Comparison of ENCODE assay signal across 8 cellular contexts in genomic region chr5:139385061-139385889, GRCh38. TPM values are rescaled to one million over a fixed set of nuclear protein-coding genes. Genes with fewer than 3 reads are reported as not detected.
A peak's percentile ranks its signal among the peaks of the same experiment; 100 is the strongest.
DNase-seq lines count a peak whose midpoint lies in the region; ATAC-seq, FAIRE-seq and TF ChIP-seq lines count a peak whose summit lies in the region.

No MANE protein-coding gene starts in this region.

- peak in 4 of 6 experiments; percentile 16 to 48 (median 30) for TF ChIP-seq CTCF in esophagus squamous epithelium (IDR thresholded peaks at IDR 0.05)

- H3K27ac ChIP-seq in esophagus squamous epithelium (peak overlapping the region; percentile 73 to 87 (median 81)), thymus (ENCODE audit: low read depth) (peak overlapping the region; percentile 78)

- H3K27me3 Mint-ChIP-seq in activated CD8-positive, alpha-beta memory T cell treated with anti-CD3 and anti-CD28 coated beads, Interleukin-2, amount 10 ng/mL, durations not matched to agents 7 days and 5 days: no peaks in the 10 kb centered on the region

- peak overlapping the region; percentile 73 for H3K4me3 Mint-ChIP-seq in activated CD8-positive, alpha-beta memory T cell treated with anti-CD3 and anti-CD28 coated beads, Interleukin-2, amount 10 ng/mL, durations not matched to agents 7 days and 5 days

- no peaks in the 10 kb centered on the region for H3K9me3 Mint-ChIP-seq in activated CD8-positive, alpha-beta memory T cell treated with anti-CD3 and anti-CD28 coated beads, Interleukin-2, amount 10 ng/mL, durations not matched to agents 7 days and 5 days (ENCODE audit: low read depth)

- H3K4me3 ChIP-seq in esophagus squamous epithelium: peak overlapping the region; percentile 11 to 63 (median 33)
- H3K4me3 ChIP-seq in thymus (ENCODE audit: low read length): peak overlapping the region; percentile 57

- intact Hi-C loops in esophagus squamous epithelium (cut with DNase I): no loop called here

- WGBS in esophagus squamous epithelium, 2 donors: 13 to 17% methylated on average over 6 of the region's 7 CpGs
- WGBS in thymus: 9% methylated on average over 7 of the region's 7 CpGs

- DNase-seq in activated CD8-positive, alpha-beta memory T cell treated with anti-CD3 and anti-CD28 coated beads, Interleukin-2, amount 10 ng/mL, durations not matched to agents 7 days and 5 days: peak; percentile 60
- DNase-seq in activated CD8-positive, alpha-beta memory T cell treated with anti-CD3 and anti-CD28 coated beads, Interleukin-2, amount 50 U/mL, for 4 hours: no peak
- DNase-seq in esophagus squamous epithelium (lab: John Stamatoyannopoulos, UW) (no peak), NCI-H1930 (lab: John Stamatoyannopoulos, UW) (no peak), H54 (ENCODE audit: insufficient read length, low spot score) (no peak)
- DNase-seq in stimulated activated CD4-positive, alpha-beta T cell treated with anti-CD3 and anti-CD28 coated beads, Interleukin-2, amount 100 ng/mL, for 24 hours: no peak

- CTCF ChIA-PET in activated CD8-positive, alpha-beta memory T cell treated with anti-CD3 and anti-CD28 coated beads, Interleukin-2, amount 10 ng/mL, durations not matched to agents 7 days and 5 days (lab: Charles Lee): interaction anchor here (0.8 to 3.1 kb wide), 4 partner anchors 18 to 43 kb away, joined by 3 to 14 read pairs (median 4); partner anchors contain the start of genes PAIP2 and SPATA24

- peak overlapping the region; percentile 97 for H3K27ac Mint-ChIP-seq in activated CD8-positive, alpha-beta memory T cell treated with anti-CD3 and anti-CD28 coated beads, Interleukin-2, amount 10 ng/mL, durations not matched to agents 7 days and 5 days

- H3K4me1 ChIP-seq in esophagus squamous epithelium (peaks cover 25 to 47% (median 35%) of the 10 kb centered on the region in 3 donors), thymus (ENCODE audit: control insufficient read depth, insufficient read depth, low read length) (peaks cover 28% of the 10 kb centered on the region)

- H3K36me3 Mint-ChIP-seq in activated CD8-positive, alpha-beta memory T cell treated with anti-CD3 and anti-CD28 coated beads, Interleukin-2, amount 10 ng/mL, durations not matched to agents 7 days and 5 days: peaks cover 9% of the 10 kb centered on the region

- H3K9me3 ChIP-seq in esophagus squamous epithelium (no peaks in the 10 kb centered on the region), thymus (ENCODE audit: control insufficient read depth) (no peaks in the 10 kb centered on the region)

- peak; percentile 32 for ATAC-seq in activated CD8-positive, alpha-beta memory T cell treated with anti-CD3 and anti-CD28 coated beads, Interleukin-2, amount 10 ng/mL, durations not matched to agents 7 days and 5 days

- TF ChIP-seq POLR2A in Raji (IDR thresholded peaks at IDR 0.05; ENCODE audit: insufficient read depth, low read depth, low read length): peak; percentile 41
- TF ChIP-seq POLR2A in esophagus squamous epithelium (IDR thresholded peaks at IDR 0.05): no peak
- TF ChIP-seq POLR2A in H54 (IDR thresholded peaks at IDR 0.05; ENCODE audit: low read depth, low read length): no peak

- H3K4me1 Mint-ChIP-seq in activated CD8-positive, alpha-beta memory T cell treated with anti-CD3 and anti-CD28 coated beads, Interleukin-2, amount 10 ng/mL, durations not matched to agents 7 days and 5 days: peaks cover 69% of the 10 kb centered on the region

- no peaks in the 10 kb centered on the region for H3K27me3 ChIP-seq in esophagus squamous epithelium
- H3K27me3 ChIP-seq in thymus (ENCODE audit: control insufficient read depth, insufficient read depth): no peaks in the 10 kb centered on the region

- no peak for FAIRE-seq in H54 (lab: Jason Lieb, UNC)

- H3K36me3 ChIP-seq in esophagus squamous epithelium (no peaks in the 10 kb centered on the region), thymus (ENCODE audit: control insufficient read depth, insufficient read depth) (peaks cover 4% of the 10 kb centered on the region)

RNA-seq across cellular contexts. Expression of gene SLC23A1, which starts 2.2 kb away (rescaled TPM):
- total RNA-seq in activated CD8-positive, alpha-beta memory T cell treated with anti-CD3 and anti-CD28 coated beads, Interleukin-2, amount 10 ng/mL, durations not matched to agents 7 days and 5 days: 1 to 10 TPM; 1.9 to 2.5 TPM
- total RNA-seq in esophagus squamous epithelium: 1 to 10 TPM in 1 of 4 donors, not detected in 3; 6.4 TPM
- 5.4 TPM for polyA plus RNA-seq in thymus

RNA-seq across cellular contexts. Expression of gene MZB1, which starts 4.4 kb away (rescaled TPM):
- 10 to 100 TPM; 51.7 to 61.1 TPM for total RNA-seq in activated CD8-positive, alpha-beta memory T cell treated with anti-CD3 and anti-CD28 coated beads, Interleukin-2, amount 10 ng/mL, durations not matched to agents 7 days and 5 days
- 10 to 100 TPM in 1 of 4 donors, 1 to 10 TPM in 1, under 1 TPM in 2; 0.49 to 11.0 (median 2.0) TPM for total RNA-seq in esophagus squamous epithelium
- polyA plus RNA-seq in thymus: 380 TPM

RNA-seq across cellular contexts. Expression of gene PROB1, which starts 9.6 kb away (rescaled TPM):
- 10 to 100 TPM in 1 of 2 experiments, 1 to 10 TPM in 1; 6.3 to 10.9 TPM for total RNA-seq in activated CD8-positive, alpha-beta memory T cell treated with anti-CD3 and anti-CD28 coated beads, Interleukin-2, amount 10 ng/mL, durations not matched to agents 7 days and 5 days
- 1 to 10 TPM in 3 of 4 donors, under 1 TPM in 1; 0.95 to 1.8 (median 1.0) TPM for total RNA-seq in esophagus squamous epithelium
- 1.0 TPM for polyA plus RNA-seq in thymus

RNA-seq across cellular contexts. Expression of gene SPATA24, which starts 18.6 kb away (rescaled TPM):
- total RNA-seq in activated CD8-positive, alpha-beta memory T cell treated with anti-CD3 and anti-CD28 coated beads, Interleukin-2, amount 10 ng/mL, durations not matched to agents 7 days and 5 days: 1 to 10 TPM; 5.8 to 6.2 TPM
- total RNA-seq in esophagus squamous epithelium: 1 to 10 TPM; 1.5 to 5.9 (median 5.5) TPM
- 6.6 TPM for polyA plus RNA-seq in thymus

RNA-seq across cellular contexts. Expression of gene PAIP2, which starts 43.6 kb away (rescaled TPM):
- total RNA-seq in activated CD8-positive, alpha-beta memory T cell treated with anti-CD3 and anti-CD28 coated beads, Interleukin-2, amount 10 ng/mL, durations not matched to agents 7 days and 5 days: 100 to 1,000 TPM in 1 of 2 experiments, 10 to 100 TPM in 1; 83.4 to 112 TPM
- total RNA-seq in esophagus squamous epithelium: 10 to 100 TPM; 33.7 to 69.0 (median 57.6) TPM
- polyA plus RNA-seq in thymus: 155 TPM

Comparison
In these comparisons a context has a peak if more than half of its experiments do, and no peak if none do; other contexts are left out.
1. RNA of gene MZB1, which starts 4.4 kb away (total RNA-seq): 51.7 to 61.1 TPM in activated CD8-positive, alpha-beta memory T cell treated with anti-CD3 and anti-CD28 coated beads, Interleukin-2, amount 10 ng/mL, durations not matched to agents 7 days and 5 days; 0.49 to 11.0 TPM in esophagus squamous epithelium; every median in the first group is over 4 times any median in the second.